33 cellular contexts compared by ENCODE assay signal in the genomic region with DNA sequence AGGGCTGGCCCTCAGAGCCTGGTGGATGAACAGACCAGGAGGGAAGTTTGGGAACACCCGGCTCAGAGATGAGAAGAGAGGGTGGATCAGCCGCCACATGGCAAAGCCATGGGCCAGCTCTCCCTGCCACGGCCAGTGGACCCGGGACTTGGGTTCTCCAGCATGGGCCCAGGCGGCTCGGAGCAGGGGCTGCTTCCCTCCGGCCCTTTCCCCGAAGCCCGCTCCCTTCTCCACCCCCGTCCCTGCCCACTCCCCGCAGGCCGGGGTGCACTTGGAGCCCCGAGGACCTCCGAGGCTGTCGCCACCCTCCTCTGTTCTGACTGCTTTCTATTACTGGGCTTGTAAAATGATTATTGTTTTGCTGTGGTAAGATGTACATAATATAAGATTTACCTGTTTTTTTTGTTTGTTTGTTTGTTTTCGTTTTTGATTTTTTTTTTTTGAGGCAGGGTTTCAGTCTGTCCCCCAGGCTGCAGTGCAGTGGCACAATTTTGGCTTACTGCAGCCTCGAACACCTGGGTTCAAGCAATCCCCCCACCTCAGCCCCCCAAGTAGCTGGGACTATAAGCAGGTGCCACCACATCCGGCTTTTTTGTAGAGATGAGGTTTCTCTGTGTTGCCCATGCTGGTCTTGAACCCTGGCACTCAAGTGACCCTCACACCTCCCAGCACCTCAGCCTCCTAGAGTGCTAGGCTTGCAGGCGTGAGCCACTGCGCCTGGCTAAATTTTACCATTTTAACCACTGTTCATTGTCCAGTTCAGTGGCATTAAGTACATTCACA. TPM values are rescaled to one million over a fixed set of nuclear protein-coding genes. Genes with fewer than 3 reads are reported as not detected.
"Had no signal": no experiment of that assay in that cellular context is flagged by ENCODE, and none has a peak within 500 bp of the region (broad histone marks: within the 10 kb centered on the region; RNA-seq: fewer than 3 reads in every experiment).

No MANE protein-coding gene starts in this region.

- H3K4me1 ChIP-seq: ascending aorta had no signal

- H3K4me3 ChIP-seq: ascending aorta, cardiac muscle cell had no signal

- FAIRE-seq: TTC549 had no signal

- H3K36me3 ChIP-seq: ascending aorta, cardiac muscle cell had no signal

- ATAC-seq: activated CD8-positive, alpha-beta T cell treated with anti-CD3 and anti-CD28 coated beads for 36 hours; activated naive CD8-positive, alpha-beta T cell treated with anti-CD3 and anti-CD28 coated beads, Interleukin-2, amount 50 U/mL, for 24 hours; activated T-cell treated with anti-CD3 and anti-CD28 coated beads, Interleukin-2, amount 50 U/mL, for 4 hours; activated T-cell treated with anti-CD3 and anti-CD28 coated beads, Interleukin-2, amount 50 U/mL, for 72 hours; activated T-helper 17 cell treated with anti-CD3 and anti-CD28 coated beads, Interleukin-2, amount 50 U/mL, for 72 hours had no signal

- H3K27ac ChIP-seq: ascending aorta, cardiac muscle cell, VCaP had no signal

- H3K27me3 ChIP-seq: ascending aorta had no signal

- DNase-seq: activated B cell treated with CpG ODN at 0.5 μM for 24 hours; activated CD4-positive, alpha-beta memory T cell treated with anti-CD3 and anti-CD28 coated beads for 36 hours; activated CD4-positive, alpha-beta T cell treated with anti-CD3 and anti-CD28 coated beads for 4 hours; activated CD4-positive, alpha-beta T cell treated with anti-CD3 and anti-CD28 coated beads, Interleukin-2, amount 10 ng/mL, durations not matched to agents 24 days and 14 days; activated CD4-positive, alpha-beta T cell treated with anti-CD3 and anti-CD28 coated beads, Interleukin-2, amount 50 U/mL, for 1 hour; activated CD4-positive, alpha-beta T cell treated with anti-CD3 and anti-CD28 coated beads, Interleukin-2, amount 50 U/mL, for 4 hours; activated CD4-positive, CD25-positive, alpha-beta regulatory T cell treated with anti-CD3 and anti-CD28 coated beads, Interleukin-2, amount 50 U/mL, for 72 hours; activated CD8-positive, alpha-beta memory T cell treated with anti-CD3 and anti-CD28 coated beads, Interleukin-2, amount 50 U/mL, for 4 hours; activated CD8-positive, alpha-beta T cell treated with anti-CD3 and anti-CD28 coated beads for 36 hours; activated effector memory CD4-positive, alpha-beta T cell treated with anti-CD3 and anti-CD28 coated beads, Interleukin-2, amount 50 U/mL, for 16 hours; activated naive CD4-positive, alpha-beta T cell treated with anti-CD3 and anti-CD28 coated beads, Interleukin-2, amount 10 ng/mL, durations not matched to agents 7 days and 5 days; activated naive CD4-positive, alpha-beta T cell treated with Interleukin-2 at 50 U/mL for 16 hours; activated naive CD8-positive, alpha-beta T cell treated with anti-CD3 and anti-CD28 coated beads, Interleukin-2, amount 10 ng/mL, durations not matched to agents 7 days and 5 days; activated naive CD8-positive, alpha-beta T cell treated with anti-CD3 and anti-CD28 coated beads, Interleukin-2, amount 50 U/mL, for 24 hours; activated T-cell treated with anti-CD3 and anti-CD28 coated beads for 4 hours; activated T-cell treated with anti-CD3 and anti-CD28 coated beads, Interleukin-2, amount 50 U/mL, for 1 hour; activated T-cell treated with anti-CD3 and anti-CD28 coated beads, Interleukin-2, amount 50 U/mL, for 4 hours; activated T-cell treated with anti-CD3 and anti-CD28 coated beads, Interleukin-2, amount 50 U/mL, for 72 hours; amygdala; anterior cingulate cortex; caudate nucleus; cerebellar nuclear complex; T-helper 2 cell; T-helper 9 cell had no signal

- H3K9me3 ChIP-seq: ascending aorta had no signal

RNA-seq across cellular contexts. Expression of gene TH, which starts 11.3 kb away (rescaled TPM):
- total RNA-seq: activated B cell treated with CpG ODN at 0.5 μM for 24 hours; activated CD4-positive, alpha-beta memory T cell treated with anti-CD3 and anti-CD28 coated beads for 36 hours; activated CD4-positive, alpha-beta T cell treated with anti-CD3 and anti-CD28 coated beads, Interleukin-2, amount 10 ng/mL, durations not matched to agents 24 days and 14 days; activated CD8-positive, alpha-beta memory T cell treated with anti-CD3 and anti-CD28 coated beads for 36 hours; activated CD8-positive, alpha-beta T cell treated with anti-CD3 and anti-CD28 coated beads for 36 hours; activated naive CD8-positive, alpha-beta T cell treated with anti-CD3 and anti-CD28 coated beads, Interleukin-2, amount 10 ng/mL, durations not matched to agents 7 days and 5 days; activated T-cell treated with anti-CD3 and anti-CD28 coated beads, Interleukin-2, amount 50 U/mL, for 4 hours; activated T-cell treated with anti-CD3 and anti-CD28 coated beads, Interleukin-2, amount 50 U/mL, for 72 hours; activated T-helper 1 cell treated with anti-CD3 and anti-CD28 coated beads, Interleukin-12 subunit alpha, Interleukin-12 subunit beta, Interleukin-2, Interleukin-4 antibody, amounts not matched to agents 30 ng/mL and 10 ng/mL and 1 ng/mL, durations not matched to agents 14 hours and 24 hours and 36 hours; activated T-helper 17 cell treated with anti-CD3 and anti-CD28 coated beads, Interleukin-2, amount 50 U/mL, for 72 hours; ascending aorta; cardiac muscle cell; chondrocyte had no signal
- polyA plus RNA-seq: cardiac muscle cell had no signal

RNA-seq across cellular contexts. Expression of gene INS, which starts 21.9 kb away (rescaled TPM):
- total RNA-seq: activated B cell treated with CpG ODN at 0.5 μM for 24 hours; activated CD4-positive, alpha-beta memory T cell treated with anti-CD3 and anti-CD28 coated beads for 36 hours; activated CD4-positive, alpha-beta T cell treated with anti-CD3 and anti-CD28 coated beads, Interleukin-2, amount 10 ng/mL, durations not matched to agents 24 days and 14 days; activated CD8-positive, alpha-beta memory T cell treated with anti-CD3 and anti-CD28 coated beads for 36 hours; activated CD8-positive, alpha-beta T cell treated with anti-CD3 and anti-CD28 coated beads for 36 hours; activated naive CD8-positive, alpha-beta T cell treated with anti-CD3 and anti-CD28 coated beads, Interleukin-2, amount 10 ng/mL, durations not matched to agents 7 days and 5 days; activated T-cell treated with anti-CD3 and anti-CD28 coated beads, Interleukin-2, amount 50 U/mL, for 4 hours; activated T-cell treated with anti-CD3 and anti-CD28 coated beads, Interleukin-2, amount 50 U/mL, for 72 hours; activated T-helper 1 cell treated with anti-CD3 and anti-CD28 coated beads, Interleukin-12 subunit alpha, Interleukin-12 subunit beta, Interleukin-2, Interleukin-4 antibody, amounts not matched to agents 30 ng/mL and 10 ng/mL and 1 ng/mL, durations not matched to agents 14 hours and 24 hours and 36 hours; activated T-helper 17 cell treated with anti-CD3 and anti-CD28 coated beads, Interleukin-2, amount 50 U/mL, for 72 hours; ascending aorta; bronchial epithelial cell; cardiac muscle cell; chondrocyte had no signal
- polyA plus RNA-seq: cardiac muscle cell had no signal

RNA-seq across cellular contexts. Expression of gene IGF2, which starts 43.7 kb away (rescaled TPM):
- total RNA-seq: activated B cell treated with CpG ODN at 0.5 μM for 24 hours; activated naive CD8-positive, alpha-beta T cell treated with anti-CD3 and anti-CD28 coated beads, Interleukin-2, amount 10 ng/mL, durations not matched to agents 7 days and 5 days had no signal
